In genomic region chr13:33796095-33796494, GRCh38 we compare ENCODE assay signal across 2 cellular contexts.
TF ChIP-seq lines count a peak whose summit lies in the region.

No MANE protein-coding gene starts in this region.

TF ChIP-seq in HepG2, 621 proteins besides CTCF, POLR2A, EP300 and RAD21:
- peak; percentile 85 to 90 for TF ChIP-seq MAFK (conservative IDR thresholded peaks at IDR 0.05 in 1 of 2, IDR thresholded peaks at IDR 0.05 in 1 of 2; ENCODE audit: low read length in 2 of 2)
- TF ChIP-seq BCLAF1 (IDR thresholded peaks at IDR 0.05), result no peak
- TF ChIP-seq SKI (IDR thresholded peaks at IDR 0.05; ENCODE audit: partially characterized antibody), result no peak
- TF ChIP-seq ZNF598 (CRISPR knock-in tag; IDR thresholded peaks at IDR 0.05; ENCODE audit: borderline replicate concordance), result no peak
- peak; percentile 72 for TF ChIP-seq NFE2L2 (IDR thresholded peaks at IDR 0.05; ENCODE audit: low read length)
- peak; percentile 77 for TF ChIP-seq MAFF (IDR thresholded peaks at IDR 0.05; ENCODE audit: low read depth, low read length)

TF ChIP-seq in GM23338, 12 proteins besides CTCF, POLR2A, EP300 and RAD21:
- no peak for TF ChIP-seq ZNF114 (CRISPR knock-in tag; IDR thresholded peaks at IDR 0.05)
- TF ChIP-seq EZH2 (IDR thresholded peaks at IDR 0.05; ENCODE audit: low read depth, unreplicated experiment), result no peak
- no peak for TF ChIP-seq ZNF462 (CRISPR knock-in tag; IDR thresholded peaks at IDR 0.05)
- no peak for TF ChIP-seq EZH2phosphoT487 (IDR thresholded peaks at IDR 0.05; ENCODE audit: unreplicated experiment)
- no peak for TF ChIP-seq ZNF331 (CRISPR knock-in tag; IDR thresholded peaks at IDR 0.05; ENCODE audit: low read depth)
- TF ChIP-seq JUNB (IDR thresholded peaks at IDR 0.05; ENCODE audit: unreplicated experiment), result no peak
- no peak for TF ChIP-seq POLR2AphosphoS5 (IDR thresholded peaks at IDR 0.05; ENCODE audit: low read depth)
- TF ChIP-seq REST (IDR thresholded peaks at IDR 0.05; ENCODE audit: unreplicated experiment), result no peak
- TF ChIP-seq CREB1 (CRISPR knock-in tag; IDR thresholded peaks at IDR 0.05; ENCODE audit: low read depth), result no peak
- TF ChIP-seq ETS1 (IDR thresholded peaks at IDR 0.05), result no peak
- TF ChIP-seq NANOG (IDR thresholded peaks at IDR 0.05; ENCODE audit: borderline replicate concordance), result no peak
- no peak for TF ChIP-seq STAT1 (IDR thresholded peaks at IDR 0.05; ENCODE audit: unreplicated experiment)
